ENCODE assay signal across 25 cellular contexts in the genomic region with DNA sequence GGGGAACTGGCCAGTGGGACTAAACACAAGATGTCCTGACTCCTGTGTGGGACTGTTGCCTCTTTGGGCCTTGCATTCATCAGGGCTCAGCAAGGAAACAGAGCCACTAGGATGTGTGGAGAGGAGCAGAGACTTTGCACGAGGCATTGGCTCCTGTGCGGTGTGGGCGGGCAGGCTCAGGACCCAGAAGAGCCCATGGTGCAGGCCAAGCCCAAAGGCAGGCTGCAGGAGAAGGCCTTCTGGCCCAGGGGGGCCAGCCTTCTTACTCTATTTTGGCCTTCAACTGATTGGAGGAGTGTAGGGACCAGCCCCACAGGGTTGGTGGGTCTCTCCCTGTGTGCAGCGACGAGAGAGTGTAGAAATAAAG. TPM values are rescaled to one million over a fixed set of nuclear protein-coding genes. Genes with fewer than 3 reads are reported as not detected.
"Had no signal": no experiment of that assay in that cellular context is flagged by ENCODE, and none has a peak within 500 bp of the region (broad histone marks: within the 10 kb centered on the region; RNA-seq: fewer than 3 reads in every experiment).

No MANE protein-coding gene starts in this region.

- H3K27me3 Mint-ChIP-seq: activated CD4-positive, alpha-beta memory T cell treated with anti-CD3 and anti-CD28 coated beads for 36 hours; activated CD4-positive, alpha-beta T cell treated with anti-CD3 and anti-CD28 coated beads for 36 hours; activated naive CD4-positive, alpha-beta T cell treated with anti-CD3 and anti-CD28 coated beads, Interleukin-2, amount 50 U/mL, for 24 hours; activated naive CD8-positive, alpha-beta T cell treated with anti-CD3 and anti-CD28 coated beads, Interleukin-2, amount 50 U/mL, for 24 hours; T-cell had no signal

- H3K36me3 Mint-ChIP-seq: activated CD4-positive, alpha-beta memory T cell treated with anti-CD3 and anti-CD28 coated beads for 36 hours; activated naive CD4-positive, alpha-beta T cell treated with anti-CD3 and anti-CD28 coated beads, Interleukin-2, amount 50 U/mL, for 24 hours; T-cell had no signal

- H2AFZ ChIP-seq: hepatocyte had no signal

- DNase-seq: activated B cell treated with CpG ODN at 0.5 μM for 24 hours; activated CD4-positive, alpha-beta T cell treated with anti-CD3 and anti-CD28 coated beads for 36 hours; cortex of kidney; effector memory CD8-positive, alpha-beta T cell; erythroblast; left cardiac atrium; mesendoderm; psoas muscle; testis; transverse colon had no signal

- H3K4me2 ChIP-seq: hepatocyte had no signal

- ATAC-seq: activated CD4-positive, alpha-beta T cell treated with anti-CD3 and anti-CD28 coated beads for 36 hours; activated naive CD8-positive, alpha-beta T cell treated with anti-CD3 and anti-CD28 coated beads, Interleukin-2, amount 50 U/mL, for 24 hours; activated T-cell treated with anti-CD3 and anti-CD28 coated beads, Interleukin-2, amount 50 U/mL, for 4 hours; effector memory CD8-positive, alpha-beta T cell; gastroesophageal sphincter; pancreas; psoas muscle; stimulated activated naive CD8-positive, alpha-beta T cell treated with anti-CD3 and anti-CD28 coated beads, Interleukin-15, Interleukin-2, amounts not matched to agents 100 U/mL and 50 U/mL, for 24 hours; T-cell had no signal

- H3K27ac Mint-ChIP-seq: activated B cell treated with CpG ODN at 0.5 μM for 24 hours; activated CD4-positive, alpha-beta memory T cell treated with anti-CD3 and anti-CD28 coated beads for 36 hours; activated CD4-positive, alpha-beta T cell treated with anti-CD3 and anti-CD28 coated beads for 36 hours; activated naive CD8-positive, alpha-beta T cell treated with anti-CD3 and anti-CD28 coated beads, Interleukin-2, amount 50 U/mL, for 24 hours; effector memory CD8-positive, alpha-beta T cell; nephron; T-helper 2 cell treated with Interferon-gamma antibody and Interleukin-4, amounts not matched to agents 5 μg/mL and 100 μg/mL, for 36 hours had no signal

- H3K4me1 Mint-ChIP-seq: nephron had no signal

- H3K27me3 ChIP-seq: hepatocyte, pancreas, right atrium auricular region, testis had no signal

- H3K4me3 Mint-ChIP-seq: activated B cell treated with CpG ODN at 0.5 μM for 24 hours; activated CD4-positive, alpha-beta memory T cell treated with anti-CD3 and anti-CD28 coated beads for 36 hours; activated CD4-positive, alpha-beta T cell treated with anti-CD3 and anti-CD28 coated beads for 36 hours; activated naive CD4-positive, alpha-beta T cell treated with anti-CD3 and anti-CD28 coated beads, Interleukin-2, amount 50 U/mL, for 24 hours; activated naive CD8-positive, alpha-beta T cell treated with anti-CD3 and anti-CD28 coated beads, Interleukin-2, amount 50 U/mL, for 24 hours; activated T-cell treated with anti-CD3 and anti-CD28 coated beads, Interleukin-2, amount 50 U/mL, for 4 hours; effector memory CD8-positive, alpha-beta T cell; nephron; T-cell; T-helper 2 cell treated with Interferon-gamma antibody and Interleukin-4, amounts not matched to agents 5 μg/mL and 100 μg/mL, for 36 hours had no signal

- H3K36me3 ChIP-seq: pancreas, right atrium auricular region, transverse colon had no signal

- H3K9me3 ChIP-seq: gastroesophageal sphincter, pancreas, psoas muscle, right atrium auricular region, testis, transverse colon had no signal

- H3K4me3 ChIP-seq: gastroesophageal sphincter, hepatocyte, lung, pancreas, psoas muscle, right atrium auricular region, testis, transverse colon had no signal

- H3K79me2 ChIP-seq: hepatocyte had no signal

- H3K27ac ChIP-seq: gastroesophageal sphincter, hepatocyte, pancreas, psoas muscle, right atrium auricular region, testis had no signal

- H3K9me3 Mint-ChIP-seq: activated B cell treated with CpG ODN at 0.5 μM for 24 hours; activated CD4-positive, alpha-beta memory T cell treated with anti-CD3 and anti-CD28 coated beads for 36 hours; activated naive CD4-positive, alpha-beta T cell treated with anti-CD3 and anti-CD28 coated beads, Interleukin-2, amount 50 U/mL, for 24 hours; activated naive CD8-positive, alpha-beta T cell treated with anti-CD3 and anti-CD28 coated beads, Interleukin-2, amount 50 U/mL, for 24 hours; activated T-cell treated with anti-CD3 and anti-CD28 coated beads, Interleukin-2, amount 50 U/mL, for 4 hours; activated T-helper 2 cell treated with anti-CD3 and anti-CD28 coated beads, Interferon-gamma antibody, Interleukin-2, Interleukin-4, amounts not matched to agents 10 μg/mL and 5 μg/mL and 100 μg/mL, durations not matched to agents 14 hours and 24 hours and 36 hours; effector memory CD8-positive, alpha-beta T cell; nephron; T-cell; T-helper 2 cell treated with Interferon-gamma antibody and Interleukin-4, amounts not matched to agents 5 μg/mL and 100 μg/mL, for 36 hours had no signal

- H3K4me1 ChIP-seq: gastroesophageal sphincter, pancreas, psoas muscle, right atrium auricular region, testis, transverse colon had no signal

RNA-seq across cellular contexts. Expression of a gene that starts 23.5 kb away (rescaled TPM):
- total RNA-seq: myocyte had no signal
